Comparison of ENCODE assay signal across 9 cellular contexts in genomic region chr6:30130887-30131862, GRCh38. TPM values are rescaled to one million over a fixed set of nuclear protein-coding genes. Genes with fewer than 3 reads are reported as not detected.
DNase-seq lines count a peak whose midpoint lies in the region; ATAC-seq and TF ChIP-seq lines count a peak whose summit lies in the region.
"Had no signal": no experiment of that assay in that cellular context is flagged by ENCODE, and none has a peak within 500 bp of the region (broad histone marks: within the 10 kb centered on the region; RNA-seq: fewer than 3 reads in every experiment).

No MANE protein-coding gene starts in this region.

- H3K27me3 ChIP-seq in dorsolateral prefrontal cortex (peaks cover 0 to 90% (median 68%) of the 10 kb centered on the region in 45 donors), lower lobe of right lung (ENCODE audit: low read depth) (peaks cover 51% of the 10 kb centered on the region)

- H3K4me3 ChIP-seq in dorsolateral prefrontal cortex (no peak overlapping the region), lower lobe of right lung (no peak overlapping the region)

- DNase-seq in GDM1 (lab: John Stamatoyannopoulos, UW), result peak; percentile 79
- peak; percentile 61 for DNase-seq in NCI-H82 treated with DMSO at 0.1 percent for 48 hours (lab: John Stamatoyannopoulos, UW; ENCODE audit: unreplicated experiment)
- DNase-seq in activated CD4-positive, alpha-beta T cell treated with anti-CD3 and anti-CD28 coated beads, Interleukin-2, amount 50 U/mL, for 48 hours, result peak; percentile 47 to 64
- peak in 8 of 10 donors; percentile 44 to 67 (median 54) for DNase-seq in dorsolateral prefrontal cortex
- peak; percentile 63 for DNase-seq in lower lobe of right lung
- DNase-seq in stimulated activated CD4-positive, alpha-beta T cell treated with anti-CD3 and anti-CD28 coated beads, TNF-alpha, amount 100 ng/mL, for 48 hours (ENCODE audit: low read depth in 3 of 3), result peak; percentile 43 to 52 (median 51)

- ATAC-seq in HG03196 (IDR thresholded peaks at IDR 0.05; ENCODE audit: unreplicated experiment) (peak; percentile 65), lower lobe of right lung (peak; percentile 92 to 93), HG03045 (IDR thresholded peaks at IDR 0.05; ENCODE audit: unreplicated experiment) (no peak)

- no peaks in the 10 kb centered on the region for H3K36me3 ChIP-seq in lower lobe of right lung

- intact Hi-C loops in dorsolateral prefrontal cortex (cut with DNase I), result loop anchor here (1.0 to 5.0 kb wide), 2 partner anchors 28 to 284 kb away; no protein-coding TSS in a partner anchor
- intact Hi-C loops in lower lobe of right lung (cut with DNase I), result no loop called here

- no peak overlapping the region for H3K27ac ChIP-seq in dorsolateral prefrontal cortex
- no peak overlapping the region for H3K27ac ChIP-seq in lower lobe of right lung

- peak; percentile 82 to 99 (median 97) for TF ChIP-seq CTCF in dorsolateral prefrontal cortex (IDR thresholded peaks at IDR 0.05 in 54 of 56, conservative IDR thresholded peaks at IDR 0.05 in 2 of 56; ENCODE audit: low read depth in 1 of 56, partially characterized antibody in 56 of 56)
- TF ChIP-seq CTCF in lower lobe of right lung (IDR thresholded peaks at IDR 0.05), result peak; percentile 98

- H3K9me3 ChIP-seq in lower lobe of right lung, result no peaks in the 10 kb centered on the region

- peaks cover 21% of the 10 kb centered on the region for H3K4me1 ChIP-seq in lower lobe of right lung

RNA-seq across cellular contexts. Expression of gene TRIM40, which starts 4.8 kb away (rescaled TPM):
- not detected for total RNA-seq in dorsolateral prefrontal cortex
- not detected for total RNA-seq in lower lobe of right lung
- total RNA-seq: skeletal muscle tissue had no signal

RNA-seq across cellular contexts. Expression of gene TRIM31, which starts 18.3 kb away (rescaled TPM):
- total RNA-seq in dorsolateral prefrontal cortex (not detected), lower lobe of right lung (0.62 TPM)
- total RNA-seq: skeletal muscle tissue had no signal

RNA-seq across cellular contexts. Expression of gene TRIM10, which starts 29.8 kb away (rescaled TPM):
- total RNA-seq in dorsolateral prefrontal cortex, result under 1 TPM in 5 of 120 experiments, not detected in 115; 0.15 to 0.22 (median 0.18) TPM
- not detected for total RNA-seq in lower lobe of right lung

RNA-seq across cellular contexts. Expression of gene TRIM15, which starts 32.2 kb away (rescaled TPM):
- total RNA-seq in dorsolateral prefrontal cortex (not detected), lower lobe of right lung (not detected)
- total RNA-seq: skeletal muscle tissue had no signal

RNA-seq across cellular contexts. Expression of gene RNF39, which starts 55.6 kb away (rescaled TPM):
- total RNA-seq in dorsolateral prefrontal cortex, result under 1 TPM in 7 of 120 experiments, not detected in 113; 0.23 to 0.49 (median 0.26) TPM
- 2.5 TPM for total RNA-seq in lower lobe of right lung
- total RNA-seq: skeletal muscle tissue had no signal
